ENCODE assay signal across 8 cellular contexts in genomic region chr17:28228109-28228840, GRCh38.
DNase-seq lines count a peak whose midpoint lies in the region; ATAC-seq lines count a peak whose summit lies in the region.

No MANE protein-coding gene starts in this region.

- H3K27ac Mint-ChIP-seq in activated naive CD8-positive, alpha-beta T cell treated with anti-CD3 and anti-CD28 coated beads, Interleukin-2, amount 50 U/mL, for 24 hours: no peak overlapping the region
- H3K27ac Mint-ChIP-seq in stimulated activated naive CD8-positive, alpha-beta T cell treated with anti-CD3 and anti-CD28 coated beads, Interleukin-15, Interleukin-2, amounts not matched to agents 100 ng/mL and 50 ng/mL, for 24 hours: no peak overlapping the region

- H3K27me3 Mint-ChIP-seq in activated naive CD8-positive, alpha-beta T cell treated with anti-CD3 and anti-CD28 coated beads, Interleukin-2, amount 50 U/mL, for 24 hours: peaks cover 46% of the 10 kb centered on the region
- H3K27me3 Mint-ChIP-seq in stimulated activated naive CD8-positive, alpha-beta T cell treated with anti-CD3 and anti-CD28 coated beads, Interleukin-15, Interleukin-2, amounts not matched to agents 100 ng/mL and 50 ng/mL, for 24 hours: peaks cover 40% of the 10 kb centered on the region

- H3K9me3 Mint-ChIP-seq in activated naive CD8-positive, alpha-beta T cell treated with anti-CD3 and anti-CD28 coated beads, Interleukin-2, amount 50 U/mL, for 24 hours: no peaks in the 10 kb centered on the region
- H3K9me3 Mint-ChIP-seq in stimulated activated naive CD8-positive, alpha-beta T cell treated with anti-CD3 and anti-CD28 coated beads, Interleukin-15, Interleukin-2, amounts not matched to agents 100 ng/mL and 50 ng/mL, for 24 hours: no peaks in the 10 kb centered on the region

- peak; percentile 26 for DNase-seq in activated CD4-positive, CD25-positive, alpha-beta regulatory T cell treated with anti-CD3 and anti-CD28 coated beads, Interleukin-2, amount 50 U/mL, for 72 hours
- DNase-seq in activated CD4-positive, CD25-positive, alpha-beta regulatory T cell (lab: John Stamatoyannopoulos, UW): no peak
- no peak for DNase-seq in activated naive CD8-positive, alpha-beta T cell treated with anti-CD3 and anti-CD28 coated beads, Interleukin-2, amount 50 U/mL, for 24 hours
- peak; percentile 42 for DNase-seq in iPS-NIHi7 (ENCODE audit: extremely low spot score)

- H3K36me3 Mint-ChIP-seq in activated naive CD8-positive, alpha-beta T cell treated with anti-CD3 and anti-CD28 coated beads, Interleukin-2, amount 50 U/mL, for 24 hours (ENCODE audit: low read depth): no peaks in the 10 kb centered on the region
- no peaks in the 10 kb centered on the region for H3K36me3 Mint-ChIP-seq in stimulated activated naive CD8-positive, alpha-beta T cell treated with anti-CD3 and anti-CD28 coated beads, Interleukin-15, Interleukin-2, amounts not matched to agents 100 ng/mL and 50 ng/mL, for 24 hours (ENCODE audit: low read depth)

- peak overlapping the region; percentile 72 for H3K4me3 Mint-ChIP-seq in activated naive CD8-positive, alpha-beta T cell treated with anti-CD3 and anti-CD28 coated beads, Interleukin-2, amount 50 U/mL, for 24 hours
- peak overlapping the region; percentile 80 for H3K4me3 Mint-ChIP-seq in stimulated activated naive CD8-positive, alpha-beta T cell treated with anti-CD3 and anti-CD28 coated beads, Interleukin-15, Interleukin-2, amounts not matched to agents 100 ng/mL and 50 ng/mL, for 24 hours

- H3K4me1 Mint-ChIP-seq in activated naive CD8-positive, alpha-beta T cell treated with anti-CD3 and anti-CD28 coated beads, Interleukin-2, amount 50 U/mL, for 24 hours: peaks cover 5% of the 10 kb centered on the region
- H3K4me1 Mint-ChIP-seq in stimulated activated naive CD8-positive, alpha-beta T cell treated with anti-CD3 and anti-CD28 coated beads, Interleukin-15, Interleukin-2, amounts not matched to agents 100 ng/mL and 50 ng/mL, for 24 hours (ENCODE audit: low read depth): peaks cover 6% of the 10 kb centered on the region

- ATAC-seq in activated naive CD8-positive, alpha-beta T cell treated with anti-CD3 and anti-CD28 coated beads, Interleukin-2, amount 50 U/mL, for 24 hours: no peak
- ATAC-seq in GM21528 (IDR thresholded peaks at IDR 0.05; ENCODE audit: low FRiP score, unreplicated experiment): no peak
- no peak for ATAC-seq in HG02763 (IDR thresholded peaks at IDR 0.05; ENCODE audit: unreplicated experiment)
- ATAC-seq in HG03439 (IDR thresholded peaks at IDR 0.05; ENCODE audit: unreplicated experiment): no peak

Comparison
In these comparisons a context has a peak if more than half of its experiments do, and no peak if none do; other contexts are left out.
1. DNase-seq: peak in activated CD4-positive, CD25-positive, alpha-beta regulatory T cell treated with anti-CD3 and anti-CD28 coated beads, Interleukin-2, amount 50 U/mL, for 72 hours (single experiment) and iPS-NIHi7 (single experiment); none in activated CD4-positive, CD25-positive, alpha-beta regulatory T cell (0 of 4) and activated naive CD8-positive, alpha-beta T cell treated with anti-CD3 and anti-CD28 coated beads, Interleukin-2, amount 50 U/mL, for 24 hours (single experiment).